1 cellular context compared by ENCODE assay signal in the genomic region with DNA sequence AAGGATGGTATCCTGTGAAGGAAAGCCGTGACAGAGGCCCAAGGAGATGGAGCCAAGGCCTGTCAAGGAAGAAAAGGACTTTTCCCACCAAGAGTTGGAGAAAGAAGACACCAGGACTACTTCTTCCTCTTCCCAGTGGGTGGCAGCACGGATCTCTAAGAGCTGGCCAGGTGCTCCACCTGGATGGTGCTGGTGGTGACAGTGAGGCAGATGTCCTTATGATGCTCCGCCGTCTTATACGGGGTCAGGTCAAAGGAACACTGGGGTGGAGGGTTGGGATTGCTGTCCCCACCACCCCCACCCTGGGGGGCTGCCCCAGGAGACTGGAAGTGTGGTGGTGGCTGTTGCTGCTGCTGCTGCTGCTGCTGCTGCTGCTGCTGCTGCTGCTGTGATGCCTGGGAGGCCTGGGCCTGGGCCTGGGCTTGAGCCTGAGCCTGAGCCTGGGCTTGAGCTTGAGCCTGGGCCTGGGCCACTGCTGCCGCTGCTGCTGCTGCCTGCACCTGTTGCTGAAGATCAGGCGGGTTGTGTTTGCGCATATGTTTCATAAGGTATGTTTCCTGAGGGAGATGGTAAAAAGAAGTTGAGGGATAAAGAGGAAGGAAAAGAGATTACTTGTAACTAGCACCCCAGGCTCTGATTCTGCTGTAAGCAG.
TF ChIP-seq lines count a peak whose summit lies in the region.

No MANE protein-coding gene starts in this region.

TF ChIP-seq in WTC11, 78 proteins besides CTCF, POLR2A, EP300 and RAD21 (continued from another document):
- TF ChIP-seq SOX15 (CRISPR knock-in tag; IDR thresholded peaks at IDR 0.05) (no peak), TEAD1 (CRISPR knock-in tag; IDR thresholded peaks at IDR 0.05) (no peak), SP1 (CRISPR knock-in tag; conservative IDR thresholded peaks at IDR 0.05) (no peak), SMAD4 (CRISPR knock-in tag; IDR thresholded peaks at IDR 0.05) (no peak), NFE2L1 (CRISPR knock-in tag; IDR thresholded peaks at IDR 0.05) (no peak), ZNF416 (CRISPR knock-in tag; IDR thresholded peaks at IDR 0.05) (no peak), SMAD3 (CRISPR knock-in tag; IDR thresholded peaks at IDR 0.05; ENCODE audit: borderline replicate concordance) (no peak), ZNF671 (CRISPR knock-in tag; IDR thresholded peaks at IDR 0.05) (no peak), MYBL2 (CRISPR knock-in tag; IDR thresholded peaks at IDR 0.05) (no peak), OVOL2 (CRISPR knock-in tag; IDR thresholded peaks at IDR 0.05; ENCODE audit: borderline replicate concordance) (no peak), NFYB (CRISPR knock-in tag; conservative IDR thresholded peaks at IDR 0.05; ENCODE audit: low read depth) (no peak)
- TF ChIP-seq, protein P1, sequence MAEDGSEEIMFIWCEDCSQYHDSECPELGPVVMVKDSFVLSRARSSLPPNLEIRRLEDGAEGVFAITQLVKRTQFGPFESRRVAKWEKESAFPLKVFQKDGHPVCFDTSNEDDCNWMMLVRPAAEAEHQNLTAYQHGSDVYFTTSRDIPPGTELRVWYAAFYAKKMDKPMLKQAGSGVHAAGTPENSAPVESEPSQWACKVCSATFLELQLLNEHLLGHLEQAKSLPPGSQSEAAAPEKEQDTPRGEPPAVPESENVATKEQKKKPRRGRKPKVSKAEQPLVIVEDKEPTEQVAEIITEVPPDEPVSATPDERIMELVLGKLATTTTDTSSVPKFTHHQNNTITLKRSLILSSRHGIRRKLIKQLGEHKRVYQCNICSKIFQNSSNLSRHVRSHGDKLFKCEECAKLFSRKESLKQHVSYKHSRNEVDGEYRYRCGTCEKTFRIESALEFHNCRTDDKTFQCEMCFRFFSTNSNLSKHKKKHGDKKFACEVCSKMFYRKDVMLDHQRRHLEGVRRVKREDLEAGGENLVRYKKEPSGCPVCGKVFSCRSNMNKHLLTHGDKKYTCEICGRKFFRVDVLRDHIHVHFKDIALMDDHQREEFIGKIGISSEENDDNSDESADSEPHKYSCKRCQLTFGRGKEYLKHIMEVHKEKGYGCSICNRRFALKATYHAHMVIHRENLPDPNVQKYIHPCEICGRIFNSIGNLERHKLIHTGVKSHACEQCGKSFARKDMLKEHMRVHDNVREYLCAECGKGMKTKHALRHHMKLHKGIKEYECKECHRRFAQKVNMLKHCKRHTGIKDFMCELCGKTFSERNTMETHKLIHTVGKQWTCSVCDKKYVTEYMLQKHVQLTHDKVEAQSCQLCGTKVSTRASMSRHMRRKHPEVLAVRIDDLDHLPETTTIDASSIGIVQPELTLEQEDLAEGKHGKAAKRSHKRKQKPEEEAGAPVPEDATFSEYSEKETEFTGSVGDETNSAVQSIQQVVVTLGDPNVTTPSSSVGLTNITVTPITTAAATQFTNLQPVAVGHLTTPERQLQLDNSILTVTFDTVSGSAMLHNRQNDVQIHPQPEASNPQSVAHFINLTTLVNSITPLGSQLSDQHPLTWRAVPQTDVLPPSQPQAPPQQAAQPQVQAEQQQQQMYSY (CRISPR knock-in tag; IDR thresholded peaks at IDR 0.05), result no peak
- TF ChIP-seq, protein P2, sequence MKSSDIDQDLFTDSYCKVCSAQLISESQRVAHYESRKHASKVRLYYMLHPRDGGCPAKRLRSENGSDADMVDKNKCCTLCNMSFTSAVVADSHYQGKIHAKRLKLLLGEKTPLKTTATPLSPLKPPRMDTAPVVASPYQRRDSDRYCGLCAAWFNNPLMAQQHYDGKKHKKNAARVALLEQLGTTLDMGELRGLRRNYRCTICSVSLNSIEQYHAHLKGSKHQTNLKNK (CRISPR knock-in tag; IDR thresholded peaks at IDR 0.05), result no peak
- TF ChIP-seq, protein P3, sequence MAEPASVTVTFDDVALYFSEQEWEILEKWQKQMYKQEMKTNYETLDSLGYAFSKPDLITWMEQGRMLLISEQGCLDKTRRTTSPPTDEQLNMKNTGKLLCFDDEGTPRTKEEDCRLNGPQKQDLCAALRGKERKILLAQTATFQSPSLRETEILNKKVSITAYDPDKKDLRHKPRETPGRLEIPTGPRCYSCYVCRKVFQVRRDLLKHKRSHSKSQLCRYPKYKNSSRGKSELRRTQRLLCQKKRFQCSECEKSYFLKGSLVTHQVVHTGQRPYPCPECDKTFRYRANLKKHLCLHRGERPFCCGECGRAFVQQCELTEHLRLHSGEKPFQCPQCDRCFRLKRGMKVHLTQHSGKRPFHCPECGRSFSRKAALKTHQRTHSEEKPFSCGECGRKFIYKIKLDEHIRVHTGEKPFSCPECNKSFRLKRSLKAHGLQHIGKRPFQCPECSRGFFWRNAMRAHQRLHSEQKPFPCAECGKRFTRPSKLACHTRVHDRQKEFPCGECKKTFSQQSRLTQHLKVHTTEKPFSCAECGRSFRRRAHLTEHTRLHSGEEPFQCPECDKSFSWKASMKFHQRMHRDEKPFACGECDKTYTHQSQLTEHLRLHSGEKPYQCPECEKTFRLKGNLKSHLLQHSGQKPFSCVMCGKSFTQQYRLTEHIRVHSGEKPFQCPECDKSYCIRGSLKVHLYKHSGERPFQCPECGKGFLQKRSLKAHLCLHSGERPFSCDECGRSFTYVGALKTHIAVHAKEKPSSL (CRISPR knock-in tag; conservative IDR thresholded peaks at IDR 0.05), result no peak
- TF ChIP-seq, protein P4, sequence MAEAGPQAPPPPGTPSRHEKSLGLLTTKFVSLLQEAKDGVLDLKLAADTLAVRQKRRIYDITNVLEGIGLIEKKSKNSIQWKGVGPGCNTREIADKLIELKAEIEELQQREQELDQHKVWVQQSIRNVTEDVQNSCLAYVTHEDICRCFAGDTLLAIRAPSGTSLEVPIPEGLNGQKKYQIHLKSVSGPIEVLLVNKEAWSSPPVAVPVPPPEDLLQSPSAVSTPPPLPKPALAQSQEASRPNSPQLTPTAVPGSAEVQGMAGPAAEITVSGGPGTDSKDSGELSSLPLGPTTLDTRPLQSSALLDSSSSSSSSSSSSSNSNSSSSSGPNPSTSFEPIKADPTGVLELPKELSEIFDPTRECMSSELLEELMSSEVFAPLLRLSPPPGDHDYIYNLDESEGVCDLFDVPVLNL (CRISPR knock-in tag; IDR thresholded peaks at IDR 0.05; ENCODE audit: borderline replicate concordance, low read depth), result no peak
- TF ChIP-seq, protein P5, sequence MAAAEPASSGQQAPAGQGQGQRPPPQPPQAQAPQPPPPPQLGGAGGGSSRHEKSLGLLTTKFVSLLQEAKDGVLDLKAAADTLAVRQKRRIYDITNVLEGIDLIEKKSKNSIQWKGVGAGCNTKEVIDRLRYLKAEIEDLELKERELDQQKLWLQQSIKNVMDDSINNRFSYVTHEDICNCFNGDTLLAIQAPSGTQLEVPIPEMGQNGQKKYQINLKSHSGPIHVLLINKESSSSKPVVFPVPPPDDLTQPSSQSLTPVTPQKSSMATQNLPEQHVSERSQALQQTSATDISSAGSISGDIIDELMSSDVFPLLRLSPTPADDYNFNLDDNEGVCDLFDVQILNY (CRISPR knock-in tag; IDR thresholded peaks at IDR 0.05), result no peak
- TF ChIP-seq, protein P6, sequence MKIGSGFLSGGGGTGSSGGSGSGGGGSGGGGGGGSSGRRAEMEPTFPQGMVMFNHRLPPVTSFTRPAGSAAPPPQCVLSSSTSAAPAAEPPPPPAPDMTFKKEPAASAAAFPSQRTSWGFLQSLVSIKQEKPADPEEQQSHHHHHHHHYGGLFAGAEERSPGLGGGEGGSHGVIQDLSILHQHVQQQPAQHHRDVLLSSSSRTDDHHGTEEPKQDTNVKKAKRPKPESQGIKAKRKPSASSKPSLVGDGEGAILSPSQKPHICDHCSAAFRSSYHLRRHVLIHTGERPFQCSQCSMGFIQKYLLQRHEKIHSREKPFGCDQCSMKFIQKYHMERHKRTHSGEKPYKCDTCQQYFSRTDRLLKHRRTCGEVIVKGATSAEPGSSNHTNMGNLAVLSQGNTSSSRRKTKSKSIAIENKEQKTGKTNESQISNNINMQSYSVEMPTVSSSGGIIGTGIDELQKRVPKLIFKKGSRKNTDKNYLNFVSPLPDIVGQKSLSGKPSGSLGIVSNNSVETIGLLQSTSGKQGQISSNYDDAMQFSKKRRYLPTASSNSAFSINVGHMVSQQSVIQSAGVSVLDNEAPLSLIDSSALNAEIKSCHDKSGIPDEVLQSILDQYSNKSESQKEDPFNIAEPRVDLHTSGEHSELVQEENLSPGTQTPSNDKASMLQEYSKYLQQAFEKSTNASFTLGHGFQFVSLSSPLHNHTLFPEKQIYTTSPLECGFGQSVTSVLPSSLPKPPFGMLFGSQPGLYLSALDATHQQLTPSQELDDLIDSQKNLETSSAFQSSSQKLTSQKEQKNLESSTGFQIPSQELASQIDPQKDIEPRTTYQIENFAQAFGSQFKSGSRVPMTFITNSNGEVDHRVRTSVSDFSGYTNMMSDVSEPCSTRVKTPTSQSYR (CRISPR knock-in tag; IDR thresholded peaks at IDR 0.05), result no peak
- TF ChIP-seq, protein P7, sequence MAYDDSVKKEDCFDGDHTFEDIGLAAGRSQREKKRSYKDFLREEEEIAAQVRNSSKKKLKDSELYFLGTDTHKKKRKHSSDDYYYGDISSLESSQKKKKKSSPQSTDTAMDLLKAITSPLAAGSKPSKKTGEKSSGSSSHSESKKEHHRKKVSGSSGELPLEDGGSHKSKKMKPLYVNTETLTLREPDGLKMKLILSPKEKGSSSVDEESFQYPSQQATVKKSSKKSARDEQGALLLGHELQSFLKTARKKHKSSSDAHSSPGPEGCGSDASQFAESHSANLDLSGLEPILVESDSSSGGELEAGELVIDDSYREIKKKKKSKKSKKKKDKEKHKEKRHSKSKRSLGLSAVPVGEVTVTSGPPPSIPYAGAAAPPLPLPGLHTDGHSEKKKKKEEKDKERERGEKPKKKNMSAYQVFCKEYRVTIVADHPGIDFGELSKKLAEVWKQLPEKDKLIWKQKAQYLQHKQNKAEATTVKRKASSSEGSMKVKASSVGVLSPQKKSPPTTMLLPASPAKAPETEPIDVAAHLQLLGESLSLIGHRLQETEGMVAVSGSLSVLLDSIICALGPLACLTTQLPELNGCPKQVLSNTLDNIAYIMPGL (CRISPR knock-in tag; IDR thresholded peaks at IDR 0.05), result no peak
